Comparison of ENCODE assay signal across 8 cellular contexts in genomic region chr17:78381601-78382168, GRCh38. TPM values are rescaled to one million over a fixed set of nuclear protein-coding genes. Genes with fewer than 3 reads are reported as not detected.
DNase-seq lines count a peak whose midpoint lies in the region; ATAC-seq, FAIRE-seq and TF ChIP-seq lines count a peak whose summit lies in the region.

No MANE protein-coding gene starts in this region.

- H3K4me1 ChIP-seq in ACC112 (ENCODE audit: control insufficient read depth, insufficient read depth, low read length, unreplicated experiment) (peaks cover 73% of the 10 kb centered on the region), keratinocyte (ENCODE audit: control insufficient read depth, extremely low read depth, insufficient read depth, low read length) (peaks cover 48% of the 10 kb centered on the region), thoracic aorta (ENCODE audit: control insufficient read depth in 1 of 2, low read depth in 2 of 2) (peaks cover 37 to 73% of the 10 kb centered on the region in 2 donors)

- peaks cover 9% of the 10 kb centered on the region for H3K9me1 ChIP-seq in keratinocyte (ENCODE audit: control insufficient read depth, extremely low read depth, insufficient read depth, low read length)

- H3K9ac ChIP-seq in keratinocyte (ENCODE audit: control insufficient read depth, extremely low read depth, insufficient read depth, low read length): no peak overlapping the region

- peaks cover 12% of the 10 kb centered on the region for H4K20me1 ChIP-seq in keratinocyte (ENCODE audit: control insufficient read depth, extremely low read depth, insufficient read depth, low read length)

- FAIRE-seq in keratinocyte (lab: Jason Lieb, UNC): no peak

- dilution Hi-C loops in keratinocyte (cut with MboI; ENCODE audit: extremely low pct_ligation_motif_present, low sequenced_read_pairs): no loop called here

- no peak overlapping the region for H2AFZ ChIP-seq in ACC112 (ENCODE audit: low read length, unreplicated experiment)
- no peak overlapping the region for H2AFZ ChIP-seq in keratinocyte (ENCODE audit: control insufficient read depth, low read length)

- no peak for ATAC-seq in thoracic aorta (ENCODE audit: insufficient number of reproducible peaks, low FRiP score, low read depth)
- no peak for ATAC-seq in GM21825 (IDR thresholded peaks at IDR 0.05; ENCODE audit: unreplicated experiment)

- peaks cover 76% of the 10 kb centered on the region for H3K79me2 ChIP-seq in ACC112 (ENCODE audit: control insufficient read depth, insufficient read depth, low read length, unreplicated experiment)
- H3K79me2 ChIP-seq in keratinocyte (ENCODE audit: control insufficient read depth, insufficient read depth, low read length): peaks cover 72% of the 10 kb centered on the region

- H3K4me3 ChIP-seq in ACC112 (ENCODE audit: low read depth, low read length): peak overlapping the region; percentile 56
- H3K4me3 ChIP-seq in keratinocyte (ENCODE audit: control insufficient read depth in 2 of 3, extremely low read depth in 1 of 3, insufficient read depth in 2 of 3, low read depth in 1 of 3, low read length in 3 of 3): no peak overlapping the region
- H3K4me3 ChIP-seq in thoracic aorta: no peak overlapping the region

- H3K27ac ChIP-seq in ACC112 (ENCODE audit: low read depth, low read length) (peak overlapping the region; percentile 51), keratinocyte (ENCODE audit: control insufficient read depth, insufficient read depth, low read length) (no peak overlapping the region), thoracic aorta (peak overlapping the region; percentile 19 to 27)

- H3K4me2 ChIP-seq in keratinocyte (ENCODE audit: control insufficient read depth, extremely low read depth, insufficient read depth, low read depth, low read length): peak overlapping the region; percentile 23

- DNase-seq in HK-2 (ENCODE audit: unreplicated experiment) (peak; percentile 53), keratinocyte (ENCODE audit: low read depth, low spot score) (no peak), thoracic aorta (ENCODE audit: low spot score) (no peak), inferior parietal cortex (ENCODE audit: extremely low spot score) (no peak), activated gamma-delta T cell (lab: John Stamatoyannopoulos, UW) (no peak)
- peak; percentile 61 to 69 for DNase-seq in activated T-cell treated with anti-CD3 and anti-CD28 coated beads, Interleukin-2, amount 50 U/mL, for 48 hours

- TF ChIP-seq CTCF in keratinocyte (optimal IDR thresholded peaks at IDR 0.05 in 1 of 3, IDR thresholded peaks at IDR 0.05 in 1 of 3, conservative IDR thresholded peaks at IDR 0.05 in 1 of 3; ENCODE audit: extremely low read depth in 1 of 3, insufficient read depth in 2 of 3, low read length in 3 of 3) (no peak), thoracic aorta (IDR thresholded peaks at IDR 0.05) (no peak)

- H3K9me3 ChIP-seq in keratinocyte (ENCODE audit: control insufficient read depth, low read depth, low read length) (no peaks in the 10 kb centered on the region), thoracic aorta (no peaks in the 10 kb centered on the region)

- H3K27me3 ChIP-seq in ACC112 (ENCODE audit: insufficient read depth, low read length) (no peaks in the 10 kb centered on the region), keratinocyte (ENCODE audit: control insufficient read depth, extremely low read depth, insufficient read depth, low read length) (no peaks in the 10 kb centered on the region), thoracic aorta (replicated peaks; ENCODE audit: insufficient read depth) (no peaks in the 10 kb centered on the region)

- H3K36me3 ChIP-seq in ACC112 (ENCODE audit: insufficient read depth, low read length) (no peaks in the 10 kb centered on the region), keratinocyte (ENCODE audit: control insufficient read depth in 2 of 2, extremely low read depth in 1 of 2, insufficient read depth in 2 of 2, low read length in 2 of 2) (peaks cover 5 to 6% of the 10 kb centered on the region in 2 experiments), thoracic aorta (no peaks in the 10 kb centered on the region)

RNA-seq across cellular contexts. Expression of gene PGS1, which starts 3.2 kb away (rescaled TPM):
- polyA plus RNA-seq in keratinocyte: 18.4 to 21.1 TPM (median 19.6 TPM) in 3 replicates
- 4.4 TPM for polyA plus RNA-seq in keratinocyte (2011; ENCODE audit: low read depth)
- polyA plus RNA-seq in keratinocyte (2011; cell fraction: cytosol; rRNA removed): 9.7 and 12.4 TPM in 2 replicates
- polyA plus RNA-seq in keratinocyte (2011; cell fraction: nucleus; rRNA removed): 57.5 and 59.6 TPM in 2 replicates
- polyA plus RNA-seq in keratinocyte (2012; ENCODE audit: low replicate concordance): 13.5 TPM in 2 replicates
- polyA minus RNA-seq in keratinocyte: 19.8 to 30.5 TPM (median 23.7 TPM) in 3 replicates
- 16.9 TPM for polyA minus RNA-seq in keratinocyte (2011; cell fraction: cytosol; rRNA and poly(A)+ RNA removed)
- polyA minus RNA-seq in keratinocyte (2011; cell fraction: nucleus; rRNA and poly(A)+ RNA removed): 21.7 and 29.6 TPM in 2 replicates
- 10 to 100 TPM; 52.0 to 98.4 TPM for total RNA-seq in thoracic aorta

RNA-seq across cellular contexts. Expression of gene SOCS3, which starts 21.8 kb away (rescaled TPM):
- polyA plus RNA-seq in keratinocyte: 2.7 to 16.5 TPM (median 9.4 TPM) in 3 replicates
- 0.62 TPM for polyA plus RNA-seq in keratinocyte (2011; ENCODE audit: low read depth)
- 5.3 and 9.8 TPM in 2 replicates for polyA plus RNA-seq in keratinocyte (2011; cell fraction: cytosol; rRNA removed)
- 42.9 and 46.8 TPM in 2 replicates for polyA plus RNA-seq in keratinocyte (2011; cell fraction: nucleus; rRNA removed)
- polyA plus RNA-seq in keratinocyte (2012; ENCODE audit: low replicate concordance): 1.8 and 2.4 TPM in 2 replicates
- 2.3 to 8.1 TPM (median 4.7 TPM) in 3 replicates for polyA minus RNA-seq in keratinocyte
- 13.0 TPM for polyA minus RNA-seq in keratinocyte (2011; cell fraction: cytosol; rRNA and poly(A)+ RNA removed)
- 28.2 and 31.1 TPM in 2 replicates for polyA minus RNA-seq in keratinocyte (2011; cell fraction: nucleus; rRNA and poly(A)+ RNA removed)
- total RNA-seq in thoracic aorta: 100 to 1,000 TPM; 313 to 361 TPM

Comparison
In these comparisons a context has a peak if more than half of its experiments do, and no peak if none do; other contexts are left out.
1. DNase-seq: peak in HK-2 (single experiment) and activated T-cell treated with anti-CD3 and anti-CD28 coated beads, Interleukin-2, amount 50 U/mL, for 48 hours (2 of 2); none in keratinocyte (single experiment), thoracic aorta (single experiment), inferior parietal cortex (single experiment) and activated gamma-delta T cell (single experiment).